In genomic region chr4:73856518-73856917, GRCh38 we compare ENCODE assay signal across 21 cellular contexts. TPM values are rescaled to one million over a fixed set of nuclear protein-coding genes. Genes with fewer than 3 reads are reported as not detected.
A peak's percentile ranks its signal among the peaks of the same experiment; 100 is the strongest.
DNase-seq lines count a peak whose midpoint lies in the region; ATAC-seq lines count a peak whose summit lies in the region.
"Had no signal": no experiment of that assay in that cellular context is flagged by ENCODE, and none has a peak within 500 bp of the region (broad histone marks: within the 10 kb centered on the region; RNA-seq: fewer than 3 reads in every experiment).

No MANE protein-coding gene starts in this region.

- H3K4me3 ChIP-seq in right cardiac atrium (ENCODE audit: low read length) = no peak overlapping the region
- H3K4me3 ChIP-seq: dorsolateral prefrontal cortex, gastrocnemius medialis, smooth muscle cell had no signal

- H3K4me1 ChIP-seq in right cardiac atrium (ENCODE audit: control insufficient read depth, insufficient read depth, low read length) = peaks cover 3% of the 10 kb centered on the region
- H3K4me1 ChIP-seq: gastrocnemius medialis had no signal

- no peaks in the 10 kb centered on the region for H3K27me3 ChIP-seq in right cardiac atrium (ENCODE audit: control insufficient read depth, insufficient read depth)

- no peak overlapping the region for H3K27ac ChIP-seq in right cardiac atrium (ENCODE audit: low read length)
- H3K27ac ChIP-seq: dorsolateral prefrontal cortex, gastrocnemius medialis had no signal

- no peaks in the 10 kb centered on the region for H3K9me3 ChIP-seq in right cardiac atrium (ENCODE audit: control insufficient read depth, low read length)
- H3K9me3 ChIP-seq: gastrocnemius medialis had no signal

- ATAC-seq in right cardiac atrium = peak; percentile 31 to 33
- no peak for ATAC-seq in HG03460 (IDR thresholded peaks at IDR 0.05; ENCODE audit: unreplicated experiment)
- ATAC-seq in GM18868 (IDR thresholded peaks at IDR 0.05; ENCODE audit: unreplicated experiment) = no peak
- ATAC-seq: activated T-helper 17 cell treated with anti-CD3 and anti-CD28 coated beads, Interleukin-2, amount 50 U/mL, for 72 hours; CD8-positive, alpha-beta T cell; gastrocnemius medialis; stimulated activated memory B cell treated with anti-CD40 and anti-IgM and Interleukin-4, amounts not matched to agents 10 μg/mL and 1 μg/mL and 100 μg/mL, for 72 hours had no signal

- no peak for DNase-seq in right cardiac atrium
- DNase-seq in cardiac septum (ENCODE audit: low spot score) = no peak
- DNase-seq in dermis microvascular lymphatic vessel endothelial cell (ENCODE audit: low read depth in 2 of 2) = peak; percentile 33 to 82
- peak; percentile 27 for DNase-seq in left kidney (ENCODE audit: low read depth, low spot score)
- DNase-seq in cerebellum (ENCODE audit: low spot score) = no peak
- no peak for DNase-seq in activated naive CD4-positive, alpha-beta T cell treated with Interleukin-2 at 50 U/mL for 16 hours
- DNase-seq: activated CD4-positive, alpha-beta memory T cell treated with anti-CD3 and anti-CD28 coated beads, Interleukin-2, amount 10 ng/mL, durations not matched to agents 7 days and 5 days; amniotic stem cell; CD8-positive, alpha-beta T cell; dorsolateral prefrontal cortex; gastrocnemius medialis; H9; MM.1S; NCI-H2029; NCI-H526; OCI-M1 had no signal

- intact Hi-C loops in right cardiac atrium (cut with DNase I) = no loop called here
- intact Hi-C loops in cardiac septum (cut with DNase I) = no loop called here

RNA-seq across cellular contexts. Expression of gene PF4V1, which starts 3.4 kb away (rescaled TPM):
- not detected for total RNA-seq in right cardiac atrium
- polyA plus RNA-seq in right cardiac atrium = not detected
- not detected for total RNA-seq in cardiac septum
- not detected in 2 replicates for total RNA-seq in dermis microvascular lymphatic vessel endothelial cell
- not detected for total RNA-seq in cerebellum
- total RNA-seq: activated CD4-positive, alpha-beta memory T cell treated with anti-CD3 and anti-CD28 coated beads, Interleukin-2, amount 10 ng/mL, durations not matched to agents 7 days and 5 days; activated T-helper 17 cell treated with anti-CD3 and anti-CD28 coated beads, Interleukin-2, amount 50 U/mL, for 72 hours; CD8-positive, alpha-beta T cell; dorsolateral prefrontal cortex; gastrocnemius medialis; H9; smooth muscle cell had no signal

RNA-seq across cellular contexts. Expression of gene CXCL1, which starts 12.7 kb away (rescaled TPM):
- total RNA-seq in right cardiac atrium (1 to 10 TPM; 2.4 to 7.4 (median 3.4) TPM), cardiac septum (0.86 TPM), dermis microvascular lymphatic vessel endothelial cell (5.6 and 18.0 TPM in 2 replicates), cerebellum (1.2 TPM)
- polyA plus RNA-seq in right cardiac atrium = 4.4 TPM
- total RNA-seq: activated CD4-positive, alpha-beta memory T cell treated with anti-CD3 and anti-CD28 coated beads, Interleukin-2, amount 10 ng/mL, durations not matched to agents 7 days and 5 days; activated T-helper 17 cell treated with anti-CD3 and anti-CD28 coated beads, Interleukin-2, amount 50 U/mL, for 72 hours; CD8-positive, alpha-beta T cell had no signal

RNA-seq across cellular contexts. Expression of gene CXCL6, which starts 20.0 kb away (rescaled TPM):
- total RNA-seq in right cardiac atrium = under 1 TPM in 3 of 4 donors, not detected in 1; 0.29 to 0.92 (median 0.46) TPM
- polyA plus RNA-seq in right cardiac atrium = 0.20 TPM
- 0.22 TPM for total RNA-seq in cardiac septum
- total RNA-seq in dermis microvascular lymphatic vessel endothelial cell = 0.26 and 0.63 TPM in 2 replicates
- 1.00 TPM for total RNA-seq in cerebellum
- total RNA-seq: activated CD4-positive, alpha-beta memory T cell treated with anti-CD3 and anti-CD28 coated beads, Interleukin-2, amount 10 ng/mL, durations not matched to agents 7 days and 5 days; activated T-helper 17 cell treated with anti-CD3 and anti-CD28 coated beads, Interleukin-2, amount 50 U/mL, for 72 hours; CD8-positive, alpha-beta T cell had no signal

Comparison
In these comparisons a context has a peak if more than half of its experiments do, and no peak if none do; other contexts are left out.
1. ATAC-seq: peak in right cardiac atrium (2 of 2); none in HG03460 (single experiment) and GM18868 (single experiment).
2. DNase-seq: peak in dermis microvascular lymphatic vessel endothelial cell (2 of 2) and left kidney (single experiment); none in right cardiac atrium (0 of 3), cardiac septum (single experiment), cerebellum (single experiment) and activated naive CD4-positive, alpha-beta T cell treated with Interleukin-2 at 50 U/mL for 16 hours (single experiment).